Comparison of ENCODE assay signal across 24 cellular contexts in genomic region chr10:109984013-109984412, GRCh38.
"Had no signal": no experiment of that assay in that cellular context is flagged by ENCODE, and none has a peak within 500 bp of the region (broad histone marks: within the 10 kb centered on the region; RNA-seq: fewer than 3 reads in every experiment).

No MANE protein-coding gene starts in this region.

- H3K9ac ChIP-seq: KMS-11 had no signal

- H3K9me3 ChIP-seq: SJSA1 had no signal

- H3K4me3 ChIP-seq: SJSA1, SK-N-MC had no signal

- H3K27me3 ChIP-seq: SJSA1 had no signal

- H3K4me2 ChIP-seq: KMS-11 had no signal

- FAIRE-seq: RCC 7860 had no signal

- H3K36me3 ChIP-seq: SJSA1 had no signal

- DNase-seq: Kasumi-1; MM.1S; NCI-H1092 treated with DMSO at 0.1 percent for 48 hours; NCI-H1436; NCI-H187; NCI-H2029; NCI-H2081 treated with DMSO at 0.1 percent for 48 hours; NCI-H2171; NCI-H226; NCI-H446; NCI-H510A; NCI-H524 treated with DMSO at 0.1 percent for 48 hours; NCI-H69; NCI-H774; NK-92 treated with Interleukin-12 subunit alpha and Interleukin-12 subunit beta, amount 100 ng/mL, for 24 hours; OCI-M1; Right ventricle myocardium superior; RPMI8226; SIG-M5; SW 1271 had no signal

- H3K27ac ChIP-seq: KMS-11, SJSA1, SK-N-MC had no signal
